39 cellular contexts compared by ENCODE assay signal in genomic region chr16:6524501-6524900, GRCh38.
"Had no signal": no experiment of that assay in that cellular context is flagged by ENCODE, and none has a peak within 500 bp of the region (broad histone marks: within the 10 kb centered on the region; RNA-seq: fewer than 3 reads in every experiment).

No MANE protein-coding gene starts in this region.

- DNase-seq: activated effector memory CD4-positive, alpha-beta T cell treated with anti-CD3 and anti-CD28 coated beads, Interleukin-2, amount 50 U/mL, for 16 hours; activated effector memory CD4-positive, alpha-beta T cell treated with Interleukin-2 at 50 U/mL for 16 hours; activated gamma-delta T cell; activated gamma-delta T cell treated with Interleukin-2 at 50 U/mL for 16 hours; activated naive CD4-positive, alpha-beta T cell; activated naive CD4-positive, alpha-beta T cell treated with anti-CD3 and anti-CD28 coated beads for 36 hours; activated naive CD4-positive, alpha-beta T cell treated with anti-CD3 and anti-CD28 coated beads, Interleukin-2, amount 10 ng/mL, durations not matched to agents 7 days and 5 days; activated naive CD4-positive, alpha-beta T cell treated with anti-CD3 and anti-CD28 coated beads, Interleukin-2, amount 50 U/mL, for 16 hours; activated naive CD4-positive, alpha-beta T cell treated with Interleukin-2 at 50 U/mL for 16 hours; activated naive CD8-positive, alpha-beta T cell treated with anti-CD3 and anti-CD28 coated beads, Interleukin-2, amount 10 ng/mL, durations not matched to agents 7 days and 5 days; activated naive CD8-positive, alpha-beta T cell treated with anti-CD3 and anti-CD28 coated beads, Interleukin-2, amount 50 U/mL, for 24 hours; activated T-cell treated with anti-CD3 and anti-CD28 coated beads, Interleukin-2, amount 50 U/mL, for 1 hour; activated T-cell treated with anti-CD3 and anti-CD28 coated beads, Interleukin-2, amount 50 U/mL, for 24 hours; activated T-cell treated with anti-CD3 and anti-CD28 coated beads, Interleukin-2, amount 50 U/mL, for 4 hours; activated T-cell treated with anti-CD3 and anti-CD28 coated beads, Interleukin-2, amount 50 U/mL, for 48 hours; activated T-cell treated with anti-CD3 and anti-CD28 coated beads, Interleukin-2, amount 50 U/mL, for 72 hours; adrenal gland; amniotic stem cell; amygdala; anterior cingulate cortex; aorta; body of pancreas; brain microvascular endothelial cell; caudate nucleus; central memory CD4-positive, alpha-beta T cell; cerebellar nuclear complex had no signal

- H3K4me1 Mint-ChIP-seq: activated naive CD4-positive, alpha-beta T cell treated with anti-CD3 and anti-CD28 coated beads, Interleukin-2, amount 10 ng/mL, durations not matched to agents 7 days and 5 days; activated naive CD4-positive, alpha-beta T cell treated with anti-CD3 and anti-CD28 coated beads, Interleukin-2, amount 50 U/mL, for 24 hours; activated naive CD8-positive, alpha-beta T cell treated with anti-CD3 and anti-CD28 coated beads, Interleukin-2, amount 10 ng/mL, durations not matched to agents 7 days and 5 days; activated naive CD8-positive, alpha-beta T cell treated with anti-CD3 and anti-CD28 coated beads, Interleukin-2, amount 50 U/mL, for 24 hours; activated T-helper 17 cell treated with anti-CD3 and anti-CD28 coated beads, Interleukin-2, amount 50 U/mL, for 72 hours; central memory CD8-positive, alpha-beta T cell had no signal

- H3K9me3 Mint-ChIP-seq: activated T-cell treated with anti-CD3 and anti-CD28 coated beads, Interleukin-2, amount 50 U/mL, for 24 hours; brain had no signal

- FAIRE-seq: astrocyte, bronchial epithelial cell had no signal

- H3K4me3 Mint-ChIP-seq: activated naive CD4-positive, alpha-beta T cell treated with anti-CD3 and anti-CD28 coated beads for 36 hours; activated naive CD4-positive, alpha-beta T cell treated with anti-CD3 and anti-CD28 coated beads, Interleukin-2, amount 10 ng/mL, durations not matched to agents 7 days and 5 days; activated naive CD4-positive, alpha-beta T cell treated with anti-CD3 and anti-CD28 coated beads, Interleukin-2, amount 50 U/mL, for 24 hours; activated naive CD8-positive, alpha-beta T cell; activated naive CD8-positive, alpha-beta T cell treated with anti-CD3 and anti-CD28 coated beads, Interleukin-2, amount 10 ng/mL, durations not matched to agents 7 days and 5 days; activated naive CD8-positive, alpha-beta T cell treated with anti-CD3 and anti-CD28 coated beads, Interleukin-2, amount 50 U/mL, for 24 hours; activated T-cell treated with anti-CD3 and anti-CD28 coated beads, Interleukin-2, amount 50 U/mL, for 24 hours; activated T-cell treated with anti-CD3 and anti-CD28 coated beads, Interleukin-2, amount 50 U/mL, for 4 hours; activated T-cell treated with anti-CD3 and anti-CD28 coated beads, Interleukin-2, amount 50 U/mL, for 72 hours; activated T-helper 1 cell treated with anti-CD3 and anti-CD28 coated beads, Interleukin-12 subunit alpha, Interleukin-12 subunit beta, Interleukin-2, Interleukin-4 antibody, amounts not matched to agents 30 ng/mL and 10 ng/mL and 1 ng/mL, durations not matched to agents 14 hours and 24 hours and 36 hours; activated T-helper 17 cell treated with anti-CD3 and anti-CD28 coated beads, Interleukin-2, amount 50 U/mL, for 72 hours; brain; central memory CD8-positive, alpha-beta T cell had no signal

- H3K27ac ChIP-seq: adrenal gland, ascending aorta, body of pancreas, brain microvascular endothelial cell, breast epithelium, cardiac muscle cell had no signal

- H3K36me3 Mint-ChIP-seq: activated naive CD4-positive, alpha-beta T cell treated with anti-CD3 and anti-CD28 coated beads, Interleukin-2, amount 10 ng/mL, durations not matched to agents 7 days and 5 days; activated naive CD4-positive, alpha-beta T cell treated with anti-CD3 and anti-CD28 coated beads, Interleukin-2, amount 50 U/mL, for 24 hours; activated naive CD8-positive, alpha-beta T cell; activated naive CD8-positive, alpha-beta T cell treated with anti-CD3 and anti-CD28 coated beads, Interleukin-2, amount 10 ng/mL, durations not matched to agents 7 days and 5 days; brain had no signal

- H3K9me3 ChIP-seq: adrenal gland, ascending aorta, body of pancreas had no signal

- H3K36me3 ChIP-seq: adrenal gland, ascending aorta, brain microvascular endothelial cell, breast epithelium, cardiac muscle cell had no signal

- H3K4me3 ChIP-seq: adrenal gland, ascending aorta, body of pancreas, breast epithelium, cardiac muscle cell had no signal

- H3K27me3 ChIP-seq: adrenal gland, ascending aorta, body of pancreas, brain microvascular endothelial cell, breast epithelium, cardiac muscle cell had no signal

- H3K4me1 ChIP-seq: adrenal gland, ascending aorta, breast epithelium had no signal

- H3K27me3 Mint-ChIP-seq: activated naive CD4-positive, alpha-beta T cell treated with anti-CD3 and anti-CD28 coated beads, Interleukin-2, amount 10 ng/mL, durations not matched to agents 7 days and 5 days; activated naive CD4-positive, alpha-beta T cell treated with anti-CD3 and anti-CD28 coated beads, Interleukin-2, amount 50 U/mL, for 24 hours; activated naive CD8-positive, alpha-beta T cell; activated naive CD8-positive, alpha-beta T cell treated with anti-CD3 and anti-CD28 coated beads, Interleukin-2, amount 10 ng/mL, durations not matched to agents 7 days and 5 days; activated naive CD8-positive, alpha-beta T cell treated with anti-CD3 and anti-CD28 coated beads, Interleukin-2, amount 50 U/mL, for 24 hours; activated T-cell treated with anti-CD3 and anti-CD28 coated beads, Interleukin-2, amount 50 U/mL, for 24 hours; activated T-helper 17 cell treated with anti-CD3 and anti-CD28 coated beads, Interleukin-2, amount 50 U/mL, for 72 hours; central memory CD8-positive, alpha-beta T cell had no signal

- H3K27ac Mint-ChIP-seq: activated naive CD4-positive, alpha-beta T cell treated with anti-CD3 and anti-CD28 coated beads for 36 hours; activated naive CD4-positive, alpha-beta T cell treated with anti-CD3 and anti-CD28 coated beads, Interleukin-2, amount 10 ng/mL, durations not matched to agents 7 days and 5 days; activated naive CD4-positive, alpha-beta T cell treated with anti-CD3 and anti-CD28 coated beads, Interleukin-2, amount 50 U/mL, for 24 hours; activated naive CD4-positive, alpha-beta T cell treated with anti-CD3 and anti-CD28 coated beads, Interleukin-2, amount 50 U/mL, for 72 hours; activated naive CD8-positive, alpha-beta T cell; activated naive CD8-positive, alpha-beta T cell treated with anti-CD3 and anti-CD28 coated beads, Interleukin-2, amount 10 ng/mL, durations not matched to agents 7 days and 5 days; activated naive CD8-positive, alpha-beta T cell treated with anti-CD3 and anti-CD28 coated beads, Interleukin-2, amount 50 U/mL, for 24 hours; activated T-cell treated with anti-CD3 and anti-CD28 coated beads, Interleukin-2, amount 50 U/mL, for 24 hours; activated T-cell treated with anti-CD3 and anti-CD28 coated beads, Interleukin-2, amount 50 U/mL, for 72 hours; activated T-helper 1 cell treated with anti-CD3 and anti-CD28 coated beads, Interleukin-12 subunit alpha, Interleukin-12 subunit beta, Interleukin-2, Interleukin-4 antibody, amounts not matched to agents 30 ng/mL and 10 ng/mL and 1 ng/mL, durations not matched to agents 14 hours and 24 hours and 36 hours; activated T-helper 17 cell treated with anti-CD3 and anti-CD28 coated beads, Interleukin-2, amount 50 U/mL, for 72 hours; activated T-helper 2 cell treated with anti-CD3 and anti-CD28 coated beads, Interferon-gamma antibody, Interleukin-2, Interleukin-4, amounts not matched to agents 10 μg/mL and 5 μg/mL and 100 μg/mL, durations not matched to agents 14 hours and 24 hours and 36 hours; brain had no signal
